Comparison of ENCODE assay signal across 8 cellular contexts in genomic region chr19:57599761-57600383, GRCh38. TPM values are rescaled to one million over a fixed set of nuclear protein-coding genes. Genes with fewer than 3 reads are reported as not detected.
DNase-seq lines count a peak whose midpoint lies in the region; ATAC-seq, FAIRE-seq and TF ChIP-seq lines count a peak whose summit lies in the region.

ZNF530 (plus strand) TSS chr19:57599885; CDS start chr19:57604346, 4,461 bp downstream.

- H2AK5ac ChIP-seq in neuronal stem cell (ENCODE audit: low read depth, low read length), result peak within 1 kb of the TSS; percentile 71

- H3K23ac ChIP-seq in neuronal stem cell (ENCODE audit: low read depth, low read length, poor library complexity), result peak within 1 kb of the TSS; percentile 77

- H3K27me3 ChIP-seq in MG63, result 0 out of 2 replicates have a peak, but pooled peaks cover 2% of the 10 kb centered on the region
- H3K27me3 ChIP-seq in SJCRH30, result no peaks in the 10 kb centered on the region
- H3K27me3 ChIP-seq in gastroesophageal sphincter, result no peaks in the 10 kb centered on the region
- no peaks in the 10 kb centered on the region for H3K27me3 ChIP-seq in neuronal stem cell (ENCODE audit: control insufficient read depth in 3 of 3, insufficient read depth in 3 of 3, low read depth in 1 of 3, low read length in 3 of 3)
- no peaks in the 10 kb centered on the region for H3K27me3 ChIP-seq in subcutaneous abdominal adipose tissue (ENCODE audit: control insufficient read depth in 5 of 5, insufficient read depth in 4 of 5, low read length in 5 of 5)

- peaks cover 6% of the 10 kb centered on the region for H3K79me1 ChIP-seq in neuronal stem cell (ENCODE audit: low read depth, low read length)

- H3K36me3 ChIP-seq in MG63 (peaks cover 25% of the 10 kb centered on the region), SJCRH30 (peaks cover 14% of the 10 kb centered on the region; the same call in 1 of the 2 replicates), gastroesophageal sphincter (peaks cover 0 to 32% of the 10 kb centered on the region in 2 donors), neuronal stem cell (replicated peaks in 1 of 2; ENCODE audit: control insufficient read depth in 2 of 2, insufficient read depth in 2 of 2, low read length in 2 of 2) (peaks cover 3 to 28% of the 10 kb centered on the region in 2 donors), subcutaneous abdominal adipose tissue (ENCODE audit: control insufficient read depth in 5 of 5, insufficient read depth in 5 of 5, low read length in 5 of 5) (peaks cover 6 to 17% (median 13%) of the 10 kb centered on the region in 5 donors)

- H3K9me3 ChIP-seq in MG63 (peaks cover 14% of the 10 kb centered on the region), SJCRH30 (replicated peaks) (no peaks in the 10 kb centered on the region), gastroesophageal sphincter (peaks cover 0 to 35% (median 0%) of the 10 kb centered on the region in 3 donors), neuronal stem cell (replicated peaks in 1 of 2; ENCODE audit: control insufficient read depth in 2 of 2, insufficient read depth in 1 of 2, low read depth in 1 of 2, low read length in 2 of 2) (peaks cover 0 to 5% of the 10 kb centered on the region in 2 donors), subcutaneous abdominal adipose tissue (ENCODE audit: control insufficient read depth in 5 of 5, low read length in 5 of 5) (peaks cover 10 to 29% (median 20%) of the 10 kb centered on the region in 5 donors)

- peak; percentile 97 for ATAC-seq in gastroesophageal sphincter

- TF ChIP-seq EP300 in gastroesophageal sphincter (IDR thresholded peaks at IDR 0.05), result no peak

- H3K14ac ChIP-seq in neuronal stem cell (ENCODE audit: low read length), result peak within 1 kb of the TSS; percentile 82

- H2BK120ac ChIP-seq in neuronal stem cell (ENCODE audit: low read depth, low read length), result no peak within 1 kb of the TSS

- TF ChIP-seq POLR2A in H54 (IDR thresholded peaks at IDR 0.05; ENCODE audit: low read depth, low read length) (peak; percentile 87), gastroesophageal sphincter (IDR thresholded peaks at IDR 0.05) (no peak)

- H2BK12ac ChIP-seq in neuronal stem cell (ENCODE audit: low read length), result no peak within 1 kb of the TSS

- no CpG with 5 or more reads among the region's 53 CpGs for WGBS in gastroesophageal sphincter (ENCODE audit: low coverage in 1 of 2), 2 donors
- WGBS in neuronal stem cell (ENCODE audit: extremely low coverage in 2 of 2, insufficient read length in 2 of 2, insufficient replicate concordance in 1 of 2), 2 donors, result no CpG with 5 or more reads among the region's 53 CpGs

- H3K4me2 ChIP-seq in neuronal stem cell (ENCODE audit: insufficient read depth, low read length, poor library complexity, severe bottlenecking), result peak within 1 kb of the TSS; percentile 87

- H3K4ac ChIP-seq in neuronal stem cell (ENCODE audit: low read length), result no peak within 1 kb of the TSS

- no peak within 1 kb of the TSS for H3K27ac ChIP-seq in SJCRH30
- peak within 1 kb of the TSS in 3 of 4 donors; percentile 9 to 69 (median 68) for H3K27ac ChIP-seq in gastroesophageal sphincter
- no peak within 1 kb of the TSS for H3K27ac ChIP-seq in neuronal stem cell (replicated peaks; ENCODE audit: low read length)
- H3K27ac ChIP-seq in subcutaneous abdominal adipose tissue (ENCODE audit: low read depth, low read length), result no peak within 1 kb of the TSS

- H3K4me1 ChIP-seq in SJCRH30, result no peaks in the 10 kb centered on the region
- peaks cover 2 to 21% (median 7%) of the 10 kb centered on the region in 3 donors for H3K4me1 ChIP-seq in gastroesophageal sphincter
- H3K4me1 ChIP-seq in neuronal stem cell (ENCODE audit: control insufficient read depth in 2 of 2, insufficient read depth in 1 of 2, low read depth in 1 of 2, low read length in 2 of 2), result peaks cover 4 to 5% of the 10 kb centered on the region in 2 donors
- H3K4me1 ChIP-seq in subcutaneous abdominal adipose tissue (ENCODE audit: control insufficient read depth in 5 of 5, insufficient read depth in 5 of 5, low read length in 5 of 5), result peaks cover 0 to 16% (median 14%) of the 10 kb centered on the region in 5 donors

- peak; percentile 45 for FAIRE-seq in H54 (lab: Jason Lieb, UNC)

- H2AFZ ChIP-seq in neuronal stem cell (ENCODE audit: low read length), result peak within 1 kb of the TSS; percentile 97

- H3K4me3 ChIP-seq in MG63, result peak within 1 kb of the TSS; percentile 89
- H3K4me3 ChIP-seq in SJCRH30, result peak within 1 kb of the TSS; percentile 75
- peak within 1 kb of the TSS; percentile 82 to 90 for H3K4me3 ChIP-seq in gastroesophageal sphincter
- peak within 1 kb of the TSS; percentile 97 for H3K4me3 ChIP-seq in neuronal stem cell (ENCODE audit: low read length in 2 of 2)
- H3K4me3 ChIP-seq in subcutaneous abdominal adipose tissue (ENCODE audit: low read depth in 1 of 5, low read length in 5 of 5), result peak within 1 kb of the TSS; percentile 78 to 97 (median 92)

- no peak within 1 kb of the TSS for H2BK15ac ChIP-seq in neuronal stem cell (ENCODE audit: low read length)

- H4K91ac ChIP-seq in neuronal stem cell (ENCODE audit: low read depth, low read length, poor library complexity), result no peak within 1 kb of the TSS

- H4K8ac ChIP-seq in neuronal stem cell (ENCODE audit: low read depth, low read length), result no peak within 1 kb of the TSS

- peak within 1 kb of the TSS; percentile 84 for H3K18ac ChIP-seq in neuronal stem cell (ENCODE audit: low read length)

- H3K9ac ChIP-seq in neuronal stem cell (ENCODE audit: low read depth, low read length, poor library complexity) (peak within 1 kb of the TSS; percentile 90), subcutaneous abdominal adipose tissue (ENCODE audit: low read length in 5 of 5) (peak within 1 kb of the TSS in 4 of 5 donors; percentile 65 to 86 (median 76))

- H2BK5ac ChIP-seq in neuronal stem cell (ENCODE audit: low read length), result no peak within 1 kb of the TSS

- DNase-seq in EL (peak; percentile 93), H54 (ENCODE audit: insufficient read length, low spot score) (peak; percentile 96), MG63 (peak; percentile 95), SJCRH30 (peak; percentile 94 to 97), neuronal stem cell (ENCODE audit: low spot score) (peak; percentile 80)
- DNase-seq in activated naive CD4-positive, alpha-beta T cell (lab: John Stamatoyannopoulos, UW), result peak; percentile 56 to 79 (median 73)

- peak in 1 of 4 experiments; percentile 23 for TF ChIP-seq CTCF in gastroesophageal sphincter (IDR thresholded peaks at IDR 0.05)

RNA-seq across cellular contexts. Expression of gene ZNF530, which starts in this region (rescaled TPM):
- total RNA-seq in MG63 (2014; rRNA removed; shearing (Covaris generic); ENCODE audit: low replicate concordance), result 3.4 and 9.4 TPM in 2 replicates
- total RNA-seq in SJCRH30 (2014; rRNA removed; shearing (Covaris generic)), result 11.7 and 17.8 TPM in 2 replicates
- total RNA-seq in gastroesophageal sphincter, result 1 to 10 TPM; 1.4 to 6.3 (median 4.0) TPM
- polyA plus RNA-seq in neuronal stem cell (2013, experiment 1 of 2), result 3.7 TPM
- 3.6 TPM for polyA plus RNA-seq in neuronal stem cell (2013, experiment 2 of 2)

Comparison
In these comparisons a context has a peak if more than half of its experiments do, and no peak if none do; other contexts are left out.
1. H3K27ac ChIP-seq: peak in gastroesophageal sphincter (3 of 4); none in SJCRH30 (single experiment), neuronal stem cell (single experiment) and subcutaneous abdominal adipose tissue (single experiment).
2. Peak in every context shown above with its lines, with median percentiles within 50 percentile points of each other: DNase-seq and H3K4me3 ChIP-seq.